Comparison of ENCODE assay signal across 8 cellular contexts in the genomic region with DNA sequence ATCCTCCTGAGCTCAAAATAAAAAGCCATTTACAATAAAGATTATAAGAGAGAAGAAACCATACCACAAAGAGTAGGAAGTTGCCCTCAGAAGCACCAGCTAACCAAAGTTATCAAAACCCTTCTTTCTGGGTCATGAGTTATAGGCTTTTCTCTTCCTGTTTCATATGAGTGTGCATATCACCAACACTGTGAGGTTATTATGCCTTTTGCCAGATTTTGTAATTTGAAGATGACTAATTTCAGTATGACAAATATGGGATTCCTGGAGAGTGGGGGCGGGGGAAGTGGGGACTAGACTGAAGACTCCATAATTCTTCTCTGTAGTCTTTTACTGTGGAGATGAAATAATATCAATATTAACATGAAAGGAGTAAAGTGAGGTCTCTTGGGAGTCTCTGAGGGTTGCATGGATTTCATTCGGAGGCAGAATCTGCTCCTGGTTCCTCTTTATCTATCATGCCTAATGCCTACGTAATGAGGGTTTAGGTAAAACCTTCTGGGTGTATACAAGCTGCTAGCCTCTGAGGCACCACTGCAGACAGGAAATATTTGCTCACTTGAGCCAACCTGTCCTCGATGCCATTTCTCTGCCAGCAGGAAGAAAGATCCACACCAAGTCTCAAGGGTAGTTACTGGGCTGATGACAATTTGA. TPM values are rescaled to one million over a fixed set of nuclear protein-coding genes. Genes with fewer than 3 reads are reported as not detected.
DNase-seq lines count a peak whose midpoint lies in the region; ATAC-seq and TF ChIP-seq lines count a peak whose summit lies in the region.

No MANE protein-coding gene starts in this region.

- CTCF ChIA-PET in activated CD8-positive, alpha-beta T cell treated with anti-CD3 and anti-CD28 coated beads for 36 hours (lab: Charles Lee) = interaction anchor here (1.0 to 1.7 kb wide), 5 partner anchors 19 to 79 kb away, joined by 3 to 5 read pairs (median 4); no protein-coding TSS in a partner anchor

- TF ChIP-seq POLR2A in NB4 (IDR thresholded peaks at IDR 0.05; ENCODE audit: extremely low read depth, insufficient read length) = no peak

- no peaks in the 10 kb centered on the region for H3K27me3 Mint-ChIP-seq in activated CD8-positive, alpha-beta T cell treated with anti-CD3 and anti-CD28 coated beads for 36 hours

- H3K9me3 Mint-ChIP-seq in activated CD8-positive, alpha-beta T cell treated with anti-CD3 and anti-CD28 coated beads for 36 hours = no peaks in the 10 kb centered on the region

- ATAC-seq in GM21528 (IDR thresholded peaks at IDR 0.05; ENCODE audit: low FRiP score, unreplicated experiment) (peak; percentile 22), HG03045 (IDR thresholded peaks at IDR 0.05; ENCODE audit: unreplicated experiment) (no peak)
- peak; percentile 29 for ATAC-seq in activated CD8-positive, alpha-beta T cell treated with anti-CD3 and anti-CD28 coated beads for 36 hours

- H3K36me3 Mint-ChIP-seq in activated CD8-positive, alpha-beta T cell treated with anti-CD3 and anti-CD28 coated beads for 36 hours (ENCODE audit: low read depth) = peaks cover 49% of the 10 kb centered on the region

- intact Hi-C loops in activated CD8-positive, alpha-beta T cell treated with anti-CD3 and anti-CD28 coated beads for 36 hours (cut with micrococcal nuclease) = loop anchor here (2.0 to 10.0 kb wide), 3 partner anchors 49 to 909 kb away; partner anchors contain the start of gene ZDHHC5

- H3K4me3 ChIP-seq in NB4 (ENCODE audit: low read depth, low read length) (peak overlapping the region; percentile 66), epithelial cell of proximal tubule (ENCODE audit: low read depth, low read length) (no peak overlapping the region), retinal pigment epithelial cell (ENCODE audit: low read length) (no peak overlapping the region)

- peak overlapping the region; percentile 98 for H3K27ac Mint-ChIP-seq in activated CD8-positive, alpha-beta T cell treated with anti-CD3 and anti-CD28 coated beads for 36 hours

- POLR2A ChIA-PET in activated CD8-positive, alpha-beta T cell treated with anti-CD3 and anti-CD28 coated beads for 36 hours (lab: Charles Lee) = interaction anchor here (0.6 to 9.1 kb wide), 8 partner anchors 8 to 930 kb away, joined by 3 to 69 read pairs (median 4); partner anchors contain the start of gene SELENOH

- peak overlapping the region; percentile 93 for H3K4me3 Mint-ChIP-seq in activated CD8-positive, alpha-beta T cell treated with anti-CD3 and anti-CD28 coated beads for 36 hours

- peak; percentile 96 for DNase-seq in CD1c-positive myeloid dendritic cell (ENCODE audit: extremely low spot score)
- peak; percentile 84 for DNase-seq in NB4 (ENCODE audit: low read depth)
- peak; percentile 85 for DNase-seq in activated CD8-positive, alpha-beta T cell treated with anti-CD3 and anti-CD28 coated beads for 36 hours
- peak; percentile 41 for DNase-seq in epithelial cell of proximal tubule (ENCODE audit: low read depth)
- peak; percentile 40 for DNase-seq in retinal pigment epithelial cell (ENCODE audit: low read depth)
- no peak for DNase-seq in OCI-M2 (lab: John Stamatoyannopoulos, UW; ENCODE audit: unreplicated experiment)

- H3K4me1 Mint-ChIP-seq in activated CD8-positive, alpha-beta T cell treated with anti-CD3 and anti-CD28 coated beads for 36 hours (ENCODE audit: low read depth) = peaks cover 37% of the 10 kb centered on the region

- TF ChIP-seq CTCF in NB4 (IDR thresholded peaks at IDR 0.05; ENCODE audit: low read depth, low read length) (no peak), epithelial cell of proximal tubule (conservative IDR thresholded peaks at IDR 0.05; ENCODE audit: low read depth, low read length) (no peak), retinal pigment epithelial cell (conservative IDR thresholded peaks at IDR 0.05; ENCODE audit: low read depth, low read length) (no peak)
- no peak for TF ChIP-seq CTCF in activated CD8-positive, alpha-beta T cell treated with anti-CD3 and anti-CD28 coated beads for 36 hours (IDR thresholded peaks at IDR 0.05)

RNA-seq across cellular contexts. Expression of gene LPXN, which starts 2.1 kb away (rescaled TPM):
- 100 to 1,000 TPM; 139 TPM for total RNA-seq in activated CD8-positive, alpha-beta T cell treated with anti-CD3 and anti-CD28 coated beads for 36 hours
- total RNA-seq in epithelial cell of proximal tubule = 0.94 and 1.4 TPM in 2 replicates

RNA-seq across cellular contexts. Expression of gene ZFP91, which starts 5.3 kb away (rescaled TPM):
- total RNA-seq in activated CD8-positive, alpha-beta T cell treated with anti-CD3 and anti-CD28 coated beads for 36 hours = 10 to 100 TPM; 37.2 to 38.0 TPM
- 25.8 and 31.8 TPM in 2 replicates for total RNA-seq in epithelial cell of proximal tubule

RNA-seq across cellular contexts. Expression of gene CNTF, which starts 48.9 kb away (rescaled TPM):
- 1 to 10 TPM; 1.8 to 2.4 TPM for total RNA-seq in activated CD8-positive, alpha-beta T cell treated with anti-CD3 and anti-CD28 coated beads for 36 hours
- total RNA-seq in epithelial cell of proximal tubule = 0.29 and 1.2 TPM in 2 replicates

Comparison
In these comparisons a context has a peak if more than half of its experiments do, and no peak if none do; other contexts are left out.
1. RNA of gene LPXN, which starts 2.1 kb away (total RNA-seq): 139 TPM in activated CD8-positive, alpha-beta T cell treated with anti-CD3 and anti-CD28 coated beads for 36 hours; 0.94 to 1.4 TPM in epithelial cell of proximal tubule; every median in the first group is over 10 times any median in the second.